In genomic region chr6:90598192-90598951, GRCh38 we compare ENCODE assay signal across 24 cellular contexts.
"Had no signal": no experiment of that assay in that cellular context is flagged by ENCODE, and none has a peak within 500 bp of the region (broad histone marks: within the 10 kb centered on the region; RNA-seq: fewer than 3 reads in every experiment).

No MANE protein-coding gene starts in this region.

- ATAC-seq: mucosa of descending colon; naive thymus-derived CD4-positive, alpha-beta T cell; natural killer cell treated with Interleukin-12 subunit alpha and Interleukin-12 subunit beta and Interleukin-15 and Interleukin-18, amount 100 ng/mL, for 72 hours; right cardiac atrium; sciatic nerve; stimulated activated naive B cell treated with anti-CD40 and anti-IgM and Interleukin-4, amounts not matched to agents 10 μg/mL and 1 μg/mL and 100 μg/mL, for 72 hours; upper lobe of right lung had no signal

- H3K4me1 ChIP-seq: left ventricle myocardium inferior, suprapubic skin, tibial artery, upper lobe of right lung had no signal

- H3K9me3 ChIP-seq: left ventricle myocardium inferior, mucosa of descending colon, neutrophil, ovary, suprapubic skin, thoracic aorta, tibial artery, upper lobe of right lung had no signal

- H3K36me3 ChIP-seq: left ventricle myocardium inferior, neutrophil, ovary, suprapubic skin, thoracic aorta, tibial artery, upper lobe of right lung had no signal

- H3K27ac ChIP-seq: left ventricle myocardium inferior, neutrophil, ovary, skin epidermis, suprapubic skin, thoracic aorta, tibial artery, upper lobe of right lung had no signal

- DNase-seq: hypothalamus; immature natural killer cell; islet precursor cell; left ventricle myocardium inferior; midbrain; mucosa of descending colon; naive thymus-derived CD4-positive, alpha-beta T cell; ovary; right cardiac atrium; stimulated activated CD4-positive, alpha-beta T cell treated with anti-CD3 and anti-CD28 coated beads, Interleukin-12 subunit alpha, Interleukin-12 subunit beta, amount 100 ng/mL, for 4 hours; stimulated activated CD4-positive, alpha-beta T cell treated with anti-CD3 and anti-CD28 coated beads, Interleukin-15, amount 100 ng/mL, for 24 hours; stimulated activated CD4-positive, alpha-beta T cell treated with anti-CD3 and anti-CD28 coated beads, Interleukin-2, amount 100 ng/mL, for 24 hours; stimulated activated CD4-positive, alpha-beta T cell treated with anti-CD3 and anti-CD28 coated beads, Interleukin-4, amount 100 ng/mL, for 1 hour; stimulated activated naive B cell treated with anti-CD40 and anti-IgM and Interleukin-4, amounts not matched to agents 10 μg/mL and 1 μg/mL and 100 μg/mL, for 72 hours; tibial artery; trophoblast cell; upper lobe of right lung had no signal

- H3K4me3 ChIP-seq: left ventricle myocardium inferior, lung, mucosa of descending colon, ovary, skin epidermis, suprapubic skin, thoracic aorta, tibial artery, upper lobe of right lung had no signal

- H3K27me3 ChIP-seq: ovary had no signal
